ENCODE assay signal across 25 cellular contexts in the genomic region with DNA sequence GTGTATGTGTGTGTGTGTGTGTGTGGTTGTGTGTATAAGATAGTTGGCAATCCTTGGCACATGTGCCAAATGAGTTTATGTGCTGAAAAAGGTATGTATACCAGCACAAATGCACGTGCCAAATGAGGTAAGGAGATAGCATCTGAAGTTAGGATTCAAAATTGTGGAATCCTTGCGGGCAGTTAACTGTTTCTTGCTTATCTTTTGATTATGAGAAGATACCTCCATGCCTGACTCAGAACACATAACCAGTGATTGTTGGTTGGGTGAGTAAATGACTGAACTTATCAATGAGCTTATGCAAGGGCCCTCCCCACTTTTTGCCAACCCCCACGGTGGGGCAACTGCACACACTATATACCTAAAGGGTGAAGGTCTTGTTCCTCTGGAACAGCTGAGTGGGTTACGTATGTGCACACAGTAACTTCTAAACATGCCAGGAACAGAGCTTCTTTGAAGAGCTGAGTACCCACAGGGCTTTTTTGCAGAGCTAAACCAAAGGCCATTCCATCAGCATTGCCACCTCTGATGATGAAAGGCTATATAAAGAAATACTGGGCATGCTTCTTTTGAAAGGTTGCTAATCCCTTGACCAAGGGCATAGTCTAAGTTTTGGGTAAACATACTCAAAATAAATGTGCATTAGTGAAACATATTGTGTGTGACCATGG.
DNase-seq lines count a peak whose midpoint lies in the region; ATAC-seq and TF ChIP-seq lines count a peak whose summit lies in the region.
"Had no signal": no experiment of that assay in that cellular context is flagged by ENCODE, and none has a peak within 500 bp of the region (broad histone marks: within the 10 kb centered on the region; RNA-seq: fewer than 3 reads in every experiment).

No MANE protein-coding gene starts in this region.

- H3K79me1 ChIP-seq in mesendoderm (ENCODE audit: low read length) = no peaks in the 10 kb centered on the region

- no peak overlapping the region for H3K4ac ChIP-seq in mesendoderm (ENCODE audit: low read depth, low read length)

- no peak overlapping the region for H2AFZ ChIP-seq in SK-N-SH (ENCODE audit: low read depth)

- POLR2A ChIA-PET in SK-N-SH (lab: Yijun Ruan, JAX) = interaction anchor here (0.7 kb wide), 1 partner anchor 12 kb away, joined by 3 read pairs; no protein-coding TSS in a partner anchor

- H3K4me3 ChIP-seq in SK-N-SH (ENCODE audit: low read depth in 2 of 2, low read length in 1 of 2) = no peak overlapping the region
- H3K4me3 ChIP-seq in mesendoderm (ENCODE audit: low read length) = no peak overlapping the region
- H3K4me3 ChIP-seq: MG63, Peyer's patch, SK-N-MC had no signal

- peaks cover 85 to 93% of the 10 kb centered on the region in 2 experiments for H3K36me3 ChIP-seq in SK-N-SH (replicated peaks in 1 of 2; ENCODE audit: control insufficient read depth in 1 of 2, insufficient read depth in 2 of 2, low read length in 1 of 2)
- H3K36me3 ChIP-seq in mesendoderm (ENCODE audit: control insufficient read depth, insufficient read depth, low read length) = no peaks in the 10 kb centered on the region
- H3K36me3 ChIP-seq: MG63, Peyer's patch had no signal

- H2BK5ac ChIP-seq in mesendoderm (ENCODE audit: low read length) = no peak overlapping the region

- H3K9ac ChIP-seq in SK-N-SH (no peak overlapping the region), mesendoderm (ENCODE audit: low read length) (no peak overlapping the region)

- TF ChIP-seq EP300 in SK-N-SH (IDR thresholded peaks at IDR 0.05; ENCODE audit: borderline replicate concordance in 1 of 2, low read depth in 1 of 2, low read length in 1 of 2) = no peak

- no peak; the same call in 2 of the 3 replicates for ATAC-seq in SK-N-SH treated with all-trans-retinoic acid at 6 μM for 48 hours
- no peak for ATAC-seq in sciatic nerve

- H3K56ac ChIP-seq in mesendoderm (ENCODE audit: low read length) = no peak overlapping the region

- CTCF ChIA-PET in SK-N-SH (lab: Yijun Ruan, JAX) = interaction anchor here (0.8 to 1.9 kb wide), 3 partner anchors 11 to 840 kb away, joined by 4 read pairs; no protein-coding TSS in a partner anchor

- H3K18ac ChIP-seq in mesendoderm (ENCODE audit: low read length) = no peak overlapping the region

- H3K27ac ChIP-seq in SK-N-SH (ENCODE audit: low read depth in 2 of 2, low read length in 1 of 2) (peak overlapping the region in 1 of 2 experiments; percentile 43; a peak in 1 of 4 replicates), caudate nucleus (ENCODE audit: low read depth, low read length) (peak overlapping the region; percentile 26), mesendoderm (ENCODE audit: low read depth, low read length) (no peak overlapping the region)
- H3K27ac ChIP-seq: Peyer's patch, SK-N-MC had no signal

- TF ChIP-seq RAD21 in SK-N-SH (IDR thresholded peaks at IDR 0.05; ENCODE audit: low read length) = no peak

- TF ChIP-seq CTCF in SK-N-SH (IDR thresholded peaks at IDR 0.05) = no peak

- H2BK120ac ChIP-seq in mesendoderm (ENCODE audit: low read depth, low read length) = no peak overlapping the region

- DNase-seq in SK-N-SH = no peak
- no peak for DNase-seq in caudate nucleus (lab: John Stamatoyannopoulos, UW)
- DNase-seq in mesendoderm = peak; percentile 58
- DNase-seq in sciatic nerve (ENCODE audit: low spot score) = no peak
- no peak for DNase-seq in stimulated activated CD4-positive, alpha-beta T cell treated with anti-CD3 and anti-CD28 coated beads, Interleukin-1b, Interleukin-23, amount 100 ng/mL, for 48 hours
- no peak for DNase-seq in DMS79 (lab: John Stamatoyannopoulos, UW)
- no peak for DNase-seq in T-helper 2 cell
- DNase-seq: 8988T; ACHN; BE2C; CD8-positive, alpha-beta memory T cell; DND-41; KBM-7; MG63; NCI-H1105 treated with DMSO at 0.1 percent for 48 hours; NCI-H146; NCI-H1930; NCI-H2107; NCI-H446; NCI-H524 treated with DMSO at 0.1 percent for 48 hours; OCI-M1; Peyer's patch; SHP77 treated with DMSO at 0.1 percent for 48 hours had no signal

- H4K5ac ChIP-seq in mesendoderm (ENCODE audit: low read length) = no peak overlapping the region

- H3K79me2 ChIP-seq in SK-N-SH (ENCODE audit: insufficient read depth) = peaks cover 95% of the 10 kb centered on the region
- no peaks in the 10 kb centered on the region for H3K79me2 ChIP-seq in mesendoderm (ENCODE audit: control insufficient read depth, insufficient read depth, low read length)

- H3K4me1 ChIP-seq in SK-N-SH (ENCODE audit: control insufficient read depth in 1 of 2, insufficient read depth in 2 of 2, low read depth in 1 of 2, low read length in 1 of 2) (peaks cover 0 to 50% of the 10 kb centered on the region in 2 experiments; a peak in 2 of 4 replicates), mesendoderm (ENCODE audit: control insufficient read depth, low read depth, low read length) (peaks cover 6% of the 10 kb centered on the region)
- H3K4me1 ChIP-seq: Peyer's patch had no signal

- peaks cover 10% of the 10 kb centered on the region for H3F3A ChIP-seq in SK-N-SH (replicated peaks; ENCODE audit: insufficient read depth)

- no peak overlapping the region for H2BK15ac ChIP-seq in mesendoderm (replicated peaks; ENCODE audit: low read depth)

- H2AK5ac ChIP-seq in mesendoderm (ENCODE audit: low read length) = no peak overlapping the region

- H4K20me1 ChIP-seq in SK-N-SH (ENCODE audit: insufficient read depth) = peaks cover 58% of the 10 kb centered on the region; the same call in 1 of the 2 replicates

- no peaks in the 10 kb centered on the region for H3K9me3 ChIP-seq in SK-N-SH
- H3K9me3 ChIP-seq: BE2C, MG63, Peyer's patch had no signal

- 38% methylated on average over 3 of the region's 4 CpGs for WGBS in SK-N-SH (ENCODE audit: low lambda C conversion rate)
- no CpG with 5 or more reads among the region's 4 CpGs for WGBS in mesendoderm (ENCODE audit: extremely low coverage, insufficient coverage, low lambda C conversion rate)

- H3K9me2 ChIP-seq in SK-N-SH = no peaks in the 10 kb centered on the region

- H3K27me3 ChIP-seq in SK-N-SH (ENCODE audit: insufficient read depth) (no peaks in the 10 kb centered on the region), mesendoderm (ENCODE audit: insufficient read depth, low read length, poor library complexity) (no peaks in the 10 kb centered on the region)
- H3K27me3 ChIP-seq: BE2C, MG63, Peyer's patch had no signal

- intact Hi-C loops in sciatic nerve (cut with DNase I) = no loop called here

- no peak overlapping the region for H3K23ac ChIP-seq in mesendoderm (ENCODE audit: low read length)

- H4K8ac ChIP-seq in mesendoderm (ENCODE audit: low read depth, low read length) = no peak overlapping the region

- H3K4me2 ChIP-seq in SK-N-SH = no peak overlapping the region
- H3K4me2 ChIP-seq in mesendoderm (ENCODE audit: low read length) = no peak overlapping the region

TF ChIP-seq in SK-N-SH, 30 proteins besides CTCF, POLR2A, EP300 and RAD21:
- peak; percentile 66 for TF ChIP-seq GATA2 (CRISPR knock-in tag; IDR thresholded peaks at IDR 0.05)
- TF ChIP-seq TCF12 (IDR thresholded peaks at IDR 0.05) = no peak

TF ChIP-seq in SK-N-SH treated with all-trans-retinoic acid at 6 μM for 48 hours, 23 proteins besides CTCF, POLR2A, EP300 and RAD21:
- TF ChIP-seq, protein P1, sequence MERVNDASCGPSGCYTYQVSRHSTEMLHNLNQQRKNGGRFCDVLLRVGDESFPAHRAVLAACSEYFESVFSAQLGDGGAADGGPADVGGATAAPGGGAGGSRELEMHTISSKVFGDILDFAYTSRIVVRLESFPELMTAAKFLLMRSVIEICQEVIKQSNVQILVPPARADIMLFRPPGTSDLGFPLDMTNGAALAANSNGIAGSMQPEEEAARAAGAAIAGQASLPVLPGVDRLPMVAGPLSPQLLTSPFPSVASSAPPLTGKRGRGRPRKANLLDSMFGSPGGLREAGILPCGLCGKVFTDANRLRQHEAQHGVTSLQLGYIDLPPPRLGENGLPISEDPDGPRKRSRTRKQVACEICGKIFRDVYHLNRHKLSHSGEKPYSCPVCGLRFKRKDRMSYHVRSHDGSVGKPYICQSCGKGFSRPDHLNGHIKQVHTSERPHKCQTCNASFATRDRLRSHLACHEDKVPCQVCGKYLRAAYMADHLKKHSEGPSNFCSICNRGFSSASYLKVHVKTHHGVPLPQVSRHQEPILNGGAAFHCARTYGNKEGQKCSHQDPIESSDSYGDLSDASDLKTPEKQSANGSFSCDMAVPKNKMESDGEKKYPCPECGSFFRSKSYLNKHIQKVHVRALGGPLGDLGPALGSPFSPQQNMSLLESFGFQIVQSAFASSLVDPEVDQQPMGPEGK (CRISPR knock-in tag; IDR thresholded peaks at IDR 0.05; ENCODE audit: borderline replicate concordance) = no peak
- TF ChIP-seq ARNTL (CRISPR knock-in tag; IDR thresholded peaks at IDR 0.05; ENCODE audit: borderline replicate concordance, low read depth) (no peak), ZFP3 (CRISPR knock-in tag; IDR thresholded peaks at IDR 0.05) (no peak), ZC3H10 (CRISPR knock-in tag; IDR thresholded peaks at IDR 0.05) (no peak), ISL1 (CRISPR knock-in tag; IDR thresholded peaks at IDR 0.05) (no peak), ZNF565 (CRISPR knock-in tag; conservative IDR thresholded peaks at IDR 0.05; ENCODE audit: low read depth) (no peak)
- TF ChIP-seq, protein P2, sequence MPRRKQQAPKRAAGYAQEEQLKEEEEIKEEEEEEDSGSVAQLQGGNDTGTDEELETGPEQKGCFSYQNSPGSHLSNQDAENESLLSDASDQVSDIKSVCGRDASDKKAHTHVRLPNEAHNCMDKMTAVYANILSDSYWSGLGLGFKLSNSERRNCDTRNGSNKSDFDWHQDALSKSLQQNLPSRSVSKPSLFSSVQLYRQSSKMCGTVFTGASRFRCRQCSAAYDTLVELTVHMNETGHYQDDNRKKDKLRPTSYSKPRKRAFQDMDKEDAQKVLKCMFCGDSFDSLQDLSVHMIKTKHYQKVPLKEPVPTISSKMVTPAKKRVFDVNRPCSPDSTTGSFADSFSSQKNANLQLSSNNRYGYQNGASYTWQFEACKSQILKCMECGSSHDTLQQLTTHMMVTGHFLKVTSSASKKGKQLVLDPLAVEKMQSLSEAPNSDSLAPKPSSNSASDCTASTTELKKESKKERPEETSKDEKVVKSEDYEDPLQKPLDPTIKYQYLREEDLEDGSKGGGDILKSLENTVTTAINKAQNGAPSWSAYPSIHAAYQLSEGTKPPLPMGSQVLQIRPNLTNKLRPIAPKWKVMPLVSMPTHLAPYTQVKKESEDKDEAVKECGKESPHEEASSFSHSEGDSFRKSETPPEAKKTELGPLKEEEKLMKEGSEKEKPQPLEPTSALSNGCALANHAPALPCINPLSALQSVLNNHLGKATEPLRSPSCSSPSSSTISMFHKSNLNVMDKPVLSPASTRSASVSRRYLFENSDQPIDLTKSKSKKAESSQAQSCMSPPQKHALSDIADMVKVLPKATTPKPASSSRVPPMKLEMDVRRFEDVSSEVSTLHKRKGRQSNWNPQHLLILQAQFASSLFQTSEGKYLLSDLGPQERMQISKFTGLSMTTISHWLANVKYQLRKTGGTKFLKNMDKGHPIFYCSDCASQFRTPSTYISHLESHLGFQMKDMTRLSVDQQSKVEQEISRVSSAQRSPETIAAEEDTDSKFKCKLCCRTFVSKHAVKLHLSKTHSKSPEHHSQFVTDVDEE (CRISPR knock-in tag; IDR thresholded peaks at IDR 0.05) = no peak
